Comparison of ENCODE assay signal across 8 cellular contexts in the genomic region with DNA sequence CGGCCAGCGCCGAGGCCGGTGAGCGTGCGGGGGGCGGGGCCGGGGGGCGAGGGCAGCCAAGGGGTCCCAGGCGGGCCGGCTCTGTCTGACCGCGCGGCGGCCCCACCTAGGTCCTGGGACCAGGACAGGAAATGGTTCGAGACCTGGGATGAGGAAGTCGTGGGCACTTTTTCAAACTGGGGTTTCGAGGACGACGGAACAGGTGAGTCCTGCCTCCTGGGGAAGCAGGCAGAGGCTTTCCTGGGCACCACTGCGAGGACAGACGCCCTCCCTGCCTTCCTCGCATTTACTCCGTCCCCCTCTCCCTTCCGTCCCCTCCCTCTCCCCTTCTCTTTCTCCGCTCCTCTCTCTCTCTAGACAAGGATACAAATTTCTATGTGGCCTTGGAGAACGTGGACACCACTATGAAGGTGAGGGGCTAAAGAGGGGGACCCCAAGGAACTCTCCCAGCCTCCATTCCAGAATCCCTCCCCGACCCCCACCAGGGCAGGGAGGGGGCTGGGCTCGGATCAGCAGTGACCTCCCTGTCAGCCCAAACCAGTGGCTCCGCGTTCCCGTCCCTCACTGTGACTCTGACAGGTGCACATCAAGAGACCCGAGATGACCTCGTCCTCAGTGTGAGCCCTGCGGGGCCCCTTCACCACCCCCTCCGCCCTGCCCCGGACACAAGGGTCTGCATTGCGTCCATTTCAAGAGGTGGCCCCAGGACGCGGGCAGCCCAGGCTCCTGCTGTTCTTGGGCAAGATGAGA. TPM values are rescaled to one million over a fixed set of nuclear protein-coding genes. Genes with fewer than 3 reads are reported as not detected.
A peak's percentile ranks its signal among the peaks of the same experiment; 100 is the strongest.
DNase-seq lines count a peak whose midpoint lies in the region; ATAC-seq and TF ChIP-seq lines count a peak whose summit lies in the region.

No MANE protein-coding gene starts in this region.

- H3K27ac ChIP-seq in A673 (ENCODE audit: low read depth, low read length, poor library complexity, severe bottlenecking), result no peak overlapping the region
- H3K27ac ChIP-seq in mucosa of rectum (ENCODE audit: low read depth in 2 of 2, low read length in 2 of 2), result peak overlapping the region; percentile 96 to 99
- H3K27ac ChIP-seq in dorsolateral prefrontal cortex, result no peak overlapping the region

- no peaks in the 10 kb centered on the region for H3K9me3 ChIP-seq in A673 (ENCODE audit: low read depth, low read length, poor library complexity, severe bottlenecking)
- H3K9me3 ChIP-seq in mucosa of rectum (ENCODE audit: control insufficient read depth in 2 of 2, low read length in 2 of 2), result no peaks in the 10 kb centered on the region

- ATAC-seq in HG03280 (IDR thresholded peaks at IDR 0.05; ENCODE audit: unreplicated experiment) (peak; percentile 24), HG02852 (IDR thresholded peaks at IDR 0.05; ENCODE audit: unreplicated experiment) (no peak)

- H3K4me1 ChIP-seq in A673 (ENCODE audit: insufficient read depth, low read length, poor library complexity, severe bottlenecking) (peaks cover 11% of the 10 kb centered on the region), mucosa of rectum (ENCODE audit: control insufficient read depth in 2 of 2, insufficient read depth in 2 of 2, low read length in 2 of 2) (peaks cover 34 to 40% of the 10 kb centered on the region in 2 donors)

- DNase-seq in A673 (ENCODE audit: low spot score) (no peak), MCF 10A (ENCODE audit: unreplicated experiment) (no peak), dorsolateral prefrontal cortex (no peak), dedifferentiated amniotic fluid mesenchymal stem cell (ENCODE audit: extremely low spot score) (no peak), NCI-H1092 treated with DMSO at 0.1 percent for 48 hours (lab: John Stamatoyannopoulos, UW) (no peak)

- peak overlapping the region; percentile 60 for H3K4me3 Mint-ChIP-seq in MCF 10A (ENCODE audit: unreplicated experiment)

- H3K27ac Mint-ChIP-seq in MCF 10A (ENCODE audit: low read depth, unreplicated experiment), result no peak overlapping the region

- peak overlapping the region; percentile 70 to 93 for H3K9ac ChIP-seq in mucosa of rectum (ENCODE audit: low read depth in 1 of 2, low read length in 2 of 2)

- POLR2A ChIA-PET in A673 (lab: Charles Lee; ENCODE audit: low non-redundant PET) (no interaction called here), MCF 10A (lab: Yijun Ruan, JAX) (no interaction called here)

- BruUV-seq in A673 (replicated peaks; lab: Mats Ljungman, UMichigan) (no TSS peak), MCF 10A (replicated peaks; lab: Mats Ljungman, UMichigan) (no TSS peak)

- no peaks in the 10 kb centered on the region for H3K9me3 Mint-ChIP-seq in MCF 10A (ENCODE audit: unreplicated experiment)

- H3K4me3 ChIP-seq in A673 (ENCODE audit: low read depth, low read length, poor library complexity, severe bottlenecking), result peak overlapping the region; percentile 41
- H3K4me3 ChIP-seq in mucosa of rectum (ENCODE audit: low read length in 2 of 2), result peak overlapping the region; percentile 77
- H3K4me3 ChIP-seq in dorsolateral prefrontal cortex, result peak overlapping the region in 25 of 59 donors; percentile 0 to 53 (median 33)

- peaks cover 77% of the 10 kb centered on the region for H3K27me3 Mint-ChIP-seq in MCF 10A (ENCODE audit: insufficient read depth, unreplicated experiment)

- intact Hi-C loops in A673 (cut with micrococcal nuclease; ENCODE audit: unreplicated experiment) (loop anchor here (1.0 kb wide), 1 partner anchor 93 kb away; no protein-coding TSS in a partner anchor), MCF 10A (cut with micrococcal nuclease) (loop anchor here (2.0 kb wide), 1 partner anchor 92 kb away; no protein-coding TSS in a partner anchor), dorsolateral prefrontal cortex (cut with DNase I) (no loop called here)

- H3K27me3 ChIP-seq in A673 (replicated peaks; ENCODE audit: insufficient read depth, low read depth, low read length, poor library complexity), result peaks cover 65% of the 10 kb centered on the region
- peaks cover 21 to 25% of the 10 kb centered on the region in 2 donors for H3K27me3 ChIP-seq in mucosa of rectum (ENCODE audit: control insufficient read depth in 2 of 2, insufficient read depth in 2 of 2, low read length in 2 of 2)
- peaks cover 19 to 79% (median 62%) of the 10 kb centered on the region in 45 donors for H3K27me3 ChIP-seq in dorsolateral prefrontal cortex

- H3K36me3 Mint-ChIP-seq in MCF 10A (ENCODE audit: insufficient read depth, unreplicated experiment), result no peaks in the 10 kb centered on the region

- H3K36me3 ChIP-seq in A673 (ENCODE audit: insufficient read depth, low read length, poor library complexity, severe bottlenecking), result no peaks in the 10 kb centered on the region
- H3K36me3 ChIP-seq in mucosa of rectum (ENCODE audit: control insufficient read depth in 2 of 2, insufficient read depth in 2 of 2, low read length in 2 of 2), result peaks cover 0 to 11% of the 10 kb centered on the region in 2 donors

- TF ChIP-seq CTCF in A673 (conservative IDR thresholded peaks at IDR 0.05; ENCODE audit: low read depth, low read length) (no peak), MCF 10A (IDR thresholded peaks at IDR 0.05; ENCODE audit: unreplicated experiment) (no peak), dorsolateral prefrontal cortex (IDR thresholded peaks at IDR 0.05 in 54 of 56, conservative IDR thresholded peaks at IDR 0.05 in 2 of 56; ENCODE audit: low read depth in 1 of 56, partially characterized antibody in 56 of 56) (peak in 1 of 56 donors; percentile 1)

- CTCF ChIA-PET in A673 (lab: Charles Lee), result interaction anchor here (0.7 kb wide), 1 partner anchor 261 kb away, joined by 4 read pairs; a partner anchor contains a TSS
- CTCF ChIA-PET in MCF 10A (lab: Yijun Ruan, JAX), result interaction anchor here (0.7 kb wide), 1 partner anchor 53 kb away, joined by 3 read pairs; a partner anchor contains a TSS

- peaks cover 12% of the 10 kb centered on the region for H3K4me1 Mint-ChIP-seq in MCF 10A (ENCODE audit: insufficient read depth, unreplicated experiment)

RNA-seq across cellular contexts. Expression of a gene that starts 2.6 kb away (rescaled TPM):
- total RNA-seq in A673 (2021) (0.67 and 0.94 TPM in 2 replicates), MCF 10A (2022) (not detected in 2 replicates), dorsolateral prefrontal cortex (1 to 10 TPM in 117 of 120 experiments, under 1 TPM in 2, not detected in 1; 0.81 to 9.8 (median 4.2) TPM)

RNA-seq across cellular contexts. Expression of a gene that starts 17.4 kb away (rescaled TPM):
- 1.7 and 2.0 TPM in 2 replicates for total RNA-seq in A673 (2021)
- total RNA-seq in MCF 10A (2022), result not detected in 2 replicates
- 1 to 10 TPM in 1 of 120 experiments, under 1 TPM in 15, not detected in 104; 0.04 to 1.4 (median 0.19) TPM for total RNA-seq in dorsolateral prefrontal cortex

RNA-seq across cellular contexts. Expression of a gene that starts 53.2 kb away (rescaled TPM):
- not detected in 2 replicates for total RNA-seq in A673 (2021)
- not detected in 2 replicates for total RNA-seq in MCF 10A (2022)
- under 1 TPM in 2 of 120 experiments, not detected in 118; 0.04 to 0.08 TPM for total RNA-seq in dorsolateral prefrontal cortex

Comparison
In these comparisons a context has a peak if more than half of its experiments do, and no peak if none do; other contexts are left out.
1. H3K27ac ChIP-seq: peak in mucosa of rectum (2 of 2); none in A673 (single experiment) and dorsolateral prefrontal cortex (0 of 59).
2. intact Hi-C loops: an anchor here in A673 (1.0 kb wide) and MCF 10A (2.0 kb wide); none called in dorsolateral prefrontal cortex.